8 cellular contexts compared by ENCODE assay signal in the genomic region with DNA sequence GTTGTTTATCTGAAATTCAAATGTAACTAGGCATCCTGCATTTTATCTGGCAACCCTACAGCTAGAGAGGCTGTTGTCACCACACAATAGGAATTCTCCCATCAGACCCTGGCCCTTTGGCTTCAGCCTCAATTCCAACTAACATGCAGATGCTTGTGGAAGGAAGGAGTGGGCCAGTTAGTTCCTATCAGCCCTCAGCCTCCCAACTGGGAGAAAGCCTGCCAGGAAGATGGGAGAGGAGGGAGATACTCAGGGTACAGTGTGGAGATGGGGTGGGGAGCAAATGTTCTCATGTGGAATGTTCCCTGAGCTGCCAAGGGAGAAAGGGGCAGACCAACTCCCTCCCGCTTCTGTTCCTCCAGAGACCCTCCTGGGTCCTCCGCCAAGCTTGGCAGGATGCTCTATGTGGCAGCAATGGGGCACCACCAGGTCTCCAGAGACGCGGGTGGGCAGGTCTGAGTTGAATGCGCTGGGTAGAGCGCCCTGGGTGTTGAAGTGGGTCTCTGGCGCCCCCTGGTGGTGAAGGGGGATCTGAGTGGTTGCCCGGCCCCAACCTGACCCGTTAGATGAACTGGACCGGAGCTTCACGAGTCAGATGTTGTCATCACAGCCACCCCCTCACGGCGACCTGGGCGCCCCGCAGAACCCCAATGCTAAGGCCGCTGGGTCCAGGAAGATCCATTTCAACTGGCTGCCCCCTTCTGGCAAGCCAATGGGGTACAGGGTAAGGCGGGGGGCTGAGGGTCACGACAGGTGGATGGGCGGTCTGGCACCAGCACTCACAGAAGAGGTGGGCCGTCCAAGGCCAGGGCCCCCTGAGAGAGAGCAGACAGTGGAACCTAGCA. TPM values are rescaled to one million over a fixed set of nuclear protein-coding genes. Genes with fewer than 3 reads are reported as not detected.
A peak's percentile ranks its signal among the peaks of the same experiment; 100 is the strongest.
DNase-seq lines count a peak whose midpoint lies in the region; ATAC-seq, FAIRE-seq and TF ChIP-seq lines count a peak whose summit lies in the region.

No MANE protein-coding gene starts in this region.

- dilution Hi-C loops in keratinocyte (cut with MboI; ENCODE audit: extremely low pct_ligation_motif_present, low sequenced_read_pairs) = no loop called here

- no peak overlapping the region for H3K9ac ChIP-seq in keratinocyte (ENCODE audit: control insufficient read depth, extremely low read depth, insufficient read depth, low read length)

- H3K9me3 Mint-ChIP-seq in GM23338 (no peaks in the 10 kb centered on the region), WTC11 (no peaks in the 10 kb centered on the region)

- no peaks in the 10 kb centered on the region for H3K9me1 ChIP-seq in keratinocyte (ENCODE audit: control insufficient read depth, extremely low read depth, insufficient read depth, low read length)

- H3K4me3 Mint-ChIP-seq in GM23338 = peak overlapping the region; percentile 19; the same call in 1 of the 3 replicates
- no peak overlapping the region for H3K4me3 Mint-ChIP-seq in WTC11

- H3K27ac Mint-ChIP-seq in GM23338 (no peak overlapping the region), WTC11 (no peak overlapping the region)

- peaks cover 3% of the 10 kb centered on the region for H3K4me1 Mint-ChIP-seq in GM23338
- H3K4me1 Mint-ChIP-seq in WTC11 = peaks cover 4% of the 10 kb centered on the region

- intact Hi-C loops in breast epithelium (cut with DNase I; ENCODE audit: low total_unique reads) = loop anchor here (2.0 to 5.0 kb wide), 2 partner anchors 71 to 112 kb away; no protein-coding TSS in a partner anchor

- ATAC-seq in GM23338 (peak; percentile 67), WTC11 (peak; percentile 67), GM18519 (IDR thresholded peaks at IDR 0.05; ENCODE audit: low FRiP score, unreplicated experiment) (no peak)

- H3K36me3 Mint-ChIP-seq in GM23338 (ENCODE audit: low read depth) = no peaks in the 10 kb centered on the region
- H3K36me3 Mint-ChIP-seq in WTC11 = no peaks in the 10 kb centered on the region

- TF ChIP-seq CTCF in AG10803 (conservative IDR thresholded peaks at IDR 0.05; ENCODE audit: low read length) = peak; percentile 80
- TF ChIP-seq CTCF in GM23338 (conservative IDR thresholded peaks at IDR 0.05; ENCODE audit: low read depth in 2 of 2) = peak; percentile 82 to 93
- peak; percentile 98 for TF ChIP-seq CTCF in WTC11 (IDR thresholded peaks at IDR 0.05)
- peak; percentile 79 to 94 (median 91) for TF ChIP-seq CTCF in breast epithelium (IDR thresholded peaks at IDR 0.05)
- TF ChIP-seq CTCF in keratinocyte (optimal IDR thresholded peaks at IDR 0.05 in 1 of 3, IDR thresholded peaks at IDR 0.05 in 1 of 3, conservative IDR thresholded peaks at IDR 0.05 in 1 of 3; ENCODE audit: extremely low read depth in 1 of 3, insufficient read depth in 2 of 3, low read length in 3 of 3) = peak; percentile 64 to 84 (median 69)

- H2AFZ ChIP-seq in GM23338 (no peak overlapping the region), keratinocyte (ENCODE audit: control insufficient read depth, low read length) (no peak overlapping the region)

- no peaks in the 10 kb centered on the region for H3K4me1 ChIP-seq in GM23338 (ENCODE audit: insufficient read depth)
- peaks cover 0 to 5% of the 10 kb centered on the region in 2 donors for H3K4me1 ChIP-seq in breast epithelium
- H3K4me1 ChIP-seq in keratinocyte (ENCODE audit: control insufficient read depth, extremely low read depth, insufficient read depth, low read length) = no peaks in the 10 kb centered on the region

- H3K27me3 ChIP-seq in GM23338 (ENCODE audit: insufficient read depth) (no peaks in the 10 kb centered on the region), breast epithelium (no peaks in the 10 kb centered on the region), keratinocyte (ENCODE audit: control insufficient read depth, extremely low read depth, insufficient read depth, low read length) (no peaks in the 10 kb centered on the region)

- TF ChIP-seq POLR2A in breast epithelium (IDR thresholded peaks at IDR 0.05) = no peak

- no peaks in the 10 kb centered on the region for H3K9me2 ChIP-seq in GM23338 (ENCODE audit: insufficient read depth)

- peak; percentile 61 for DNase-seq in AG10803 (ENCODE audit: low read depth)
- DNase-seq in GM23338 (ENCODE audit: low spot score) = peak; percentile 94
- DNase-seq in NCI-H226 = peak; percentile 33
- peak; percentile 91 for DNase-seq in WTC11 (ENCODE audit: low spot score)
- peak; percentile 71 to 91 for DNase-seq in breast epithelium (ENCODE audit: low spot score in 2 of 2)
- DNase-seq in keratinocyte (ENCODE audit: low read depth, low spot score) = no peak
- DNase-seq in stimulated activated CD4-positive, alpha-beta T cell treated with anti-CD3 and anti-CD28 coated beads, Interleukin-15, amount 100 ng/mL, for 24 hours = peak; percentile 93

- H3K79me2 ChIP-seq in GM23338 (replicated peaks; ENCODE audit: insufficient read depth) (no peaks in the 10 kb centered on the region), keratinocyte (ENCODE audit: control insufficient read depth, insufficient read depth, low read length) (peaks cover 23% of the 10 kb centered on the region)

- H3K9me3 ChIP-seq in breast epithelium = no peaks in the 10 kb centered on the region
- no peaks in the 10 kb centered on the region for H3K9me3 ChIP-seq in keratinocyte (ENCODE audit: control insufficient read depth, low read depth, low read length)

- CTCF ChIA-PET in WTC11 (lab: Charles Lee) = interaction anchor here (0.6 to 9.4 kb wide), 52 partner anchors 9 to 544 kb away, joined by 3 to 318 read pairs (median 4); partner anchors contain the start of genes GALK1, ITGB4, MIF4GD and NUP85

- H3K36me3 ChIP-seq in GM23338 (ENCODE audit: insufficient read depth) (no peaks in the 10 kb centered on the region), breast epithelium (no peaks in the 10 kb centered on the region), keratinocyte (ENCODE audit: control insufficient read depth in 2 of 2, extremely low read depth in 1 of 2, insufficient read depth in 2 of 2, low read length in 2 of 2) (peaks cover 50 to 77% of the 10 kb centered on the region in 2 experiments)

- no peak for FAIRE-seq in keratinocyte (lab: Jason Lieb, UNC)

- H3K27me3 Mint-ChIP-seq in GM23338 (ENCODE audit: insufficient read depth, low read depth, poor library complexity) (peaks cover 19% of the 10 kb centered on the region), WTC11 (ENCODE audit: low read depth) (peaks cover 7% of the 10 kb centered on the region)

- H3K27ac ChIP-seq in GM23338 (ENCODE audit: low read depth) (no peak overlapping the region), breast epithelium (peak overlapping the region; percentile 6 to 45), keratinocyte (ENCODE audit: control insufficient read depth, insufficient read depth, low read length) (no peak overlapping the region)

- POLR2A ChIA-PET in WTC11 (lab: Charles Lee) = interaction anchor here (1.0 kb wide), 1 partner anchor 12 kb away, joined by 3 read pairs; no protein-coding TSS in a partner anchor

- 0 out of 2 replicates have a peak overlapping the region, but pooled peaks have one; percentile 48 for H3K4me2 ChIP-seq in GM23338
- H3K4me2 ChIP-seq in keratinocyte (ENCODE audit: control insufficient read depth, extremely low read depth, insufficient read depth, low read depth, low read length) = no peak overlapping the region

- H4K20me1 ChIP-seq in GM23338 (replicated peaks; ENCODE audit: insufficient read depth) (no peaks in the 10 kb centered on the region), keratinocyte (ENCODE audit: control insufficient read depth, extremely low read depth, insufficient read depth, low read length) (peaks cover 77% of the 10 kb centered on the region)

- peak overlapping the region; percentile 31; the same call in 1 of the 2 replicates for H3K4me3 ChIP-seq in AG10803 (ENCODE audit: low read length)
- no peak overlapping the region for H3K4me3 ChIP-seq in GM23338
- peak overlapping the region in 1 of 3 donors; percentile 12 for H3K4me3 ChIP-seq in breast epithelium
- H3K4me3 ChIP-seq in keratinocyte (ENCODE audit: control insufficient read depth in 2 of 3, extremely low read depth in 1 of 3, insufficient read depth in 2 of 3, low read depth in 1 of 3, low read length in 3 of 3) = no peak overlapping the region

- peaks cover 7% of the 10 kb centered on the region; the same call in 1 of the 2 replicates for H3F3A ChIP-seq in GM23338 (replicated peaks; ENCODE audit: low read depth)

RNA-seq across cellular contexts. Expression of gene GALK1, which starts 15.2 kb away (rescaled TPM):
- total RNA-seq in GM23338 (2014; rRNA removed; shearing (Covaris generic)) = 30.5 TPM in 2 replicates
- polyA plus RNA-seq in GM23338 (2016; fragmentation: Nextera tagmentation; extraction: Ambion mirVana) (31.7 and 34.7 TPM in 2 replicates), keratinocyte (1.1 to 5.2 TPM (median 1.3 TPM) in 3 replicates)
- total RNA-seq in WTC11 (2021) (42.2 to 49.9 TPM (median 49.4 TPM) in 3 replicates), breast epithelium (10 to 100 TPM; 21.9 to 32.1 (median 24.9) TPM)
- polyA plus RNA-seq in keratinocyte (2011; ENCODE audit: low read depth) = 1.7 TPM
- polyA plus RNA-seq in keratinocyte (2011; cell fraction: cytosol; rRNA removed) = 0.78 and 2.1 TPM in 2 replicates
- 1.9 and 2.7 TPM in 2 replicates for polyA plus RNA-seq in keratinocyte (2011; cell fraction: nucleus; rRNA removed)
- polyA plus RNA-seq in keratinocyte (2012; ENCODE audit: low replicate concordance) = 3.2 and 6.6 TPM in 2 replicates
- polyA minus RNA-seq in keratinocyte = 1.9 to 4.6 TPM (median 3.0 TPM) in 3 replicates
- 16.7 TPM for polyA minus RNA-seq in keratinocyte (2011; cell fraction: cytosol; rRNA and poly(A)+ RNA removed)
- polyA minus RNA-seq in keratinocyte (2011; cell fraction: nucleus; rRNA and poly(A)+ RNA removed) = 3.6 and 4.4 TPM in 2 replicates

RNA-seq across cellular contexts. Expression of gene ITGB4, which starts 28.5 kb away (rescaled TPM):
- total RNA-seq in GM23338 (2014; rRNA removed; shearing (Covaris generic)) = 9.7 and 10.3 TPM in 2 replicates
- polyA plus RNA-seq in GM23338 (2016; fragmentation: Nextera tagmentation; extraction: Ambion mirVana) (4.2 and 6.1 TPM in 2 replicates), keratinocyte (761 to 1,084 TPM (median 1,039 TPM) in 3 replicates)
- total RNA-seq in WTC11 (2021) (9.5 to 11.2 TPM (median 10.6 TPM) in 3 replicates), breast epithelium (100 to 1,000 TPM in 1 of 3 donors, 10 to 100 TPM in 1, 1 to 10 TPM in 1; 9.8 to 125 (median 67.2) TPM)
- 357 TPM for polyA plus RNA-seq in keratinocyte (2011; ENCODE audit: low read depth)
- 399 and 802 TPM in 2 replicates for polyA plus RNA-seq in keratinocyte (2011; cell fraction: cytosol; rRNA removed)
- 3,183 and 4,055 TPM in 2 replicates for polyA plus RNA-seq in keratinocyte (2011; cell fraction: nucleus; rRNA removed)
- polyA plus RNA-seq in keratinocyte (2012; ENCODE audit: low replicate concordance) = 790 and 2,344 TPM in 2 replicates
- polyA minus RNA-seq in keratinocyte = 1,878 to 7,870 TPM (median 1,919 TPM) in 3 replicates
- polyA minus RNA-seq in keratinocyte (2011; cell fraction: cytosol; rRNA and poly(A)+ RNA removed) = 2,383 TPM
- polyA minus RNA-seq in keratinocyte (2011; cell fraction: nucleus; rRNA and poly(A)+ RNA removed) = 4,240 and 4,449 TPM in 2 replicates

RNA-seq across cellular contexts. Expression of gene UNK, which starts 34.8 kb away (rescaled TPM):
- total RNA-seq in GM23338 (2014; rRNA removed; shearing (Covaris generic)) = 65.2 and 67.0 TPM in 2 replicates
- polyA plus RNA-seq in GM23338 (2016; fragmentation: Nextera tagmentation; extraction: Ambion mirVana) (16.6 and 21.8 TPM in 2 replicates), keratinocyte (10.4 to 13.0 TPM (median 10.9 TPM) in 3 replicates)
- total RNA-seq in WTC11 (2021) (35.0 to 37.8 TPM (median 35.4 TPM) in 3 replicates), breast epithelium (10 to 100 TPM; 18.7 to 43.3 (median 28.5) TPM)
- 5.4 TPM for polyA plus RNA-seq in keratinocyte (2011; ENCODE audit: low read depth)
- polyA plus RNA-seq in keratinocyte (2011; cell fraction: cytosol; rRNA removed) = 8.0 and 11.7 TPM in 2 replicates
- polyA plus RNA-seq in keratinocyte (2011; cell fraction: nucleus; rRNA removed) = 13.5 and 17.6 TPM in 2 replicates
- 8.5 and 9.9 TPM in 2 replicates for polyA plus RNA-seq in keratinocyte (2012; ENCODE audit: low replicate concordance)
- 7.9 to 13.9 TPM (median 8.5 TPM) in 3 replicates for polyA minus RNA-seq in keratinocyte
- 7.9 TPM for polyA minus RNA-seq in keratinocyte (2011; cell fraction: cytosol; rRNA and poly(A)+ RNA removed)
- 8.9 and 16.8 TPM in 2 replicates for polyA minus RNA-seq in keratinocyte (2011; cell fraction: nucleus; rRNA and poly(A)+ RNA removed)

Comparison
In these comparisons a context has a peak if more than half of its experiments do, and no peak if none do; other contexts are left out.
1. H3K27ac ChIP-seq: peak in breast epithelium (2 of 2); none in GM23338 (single experiment) and keratinocyte (single experiment).
2. Peak in every context shown above with its lines, with median percentiles within 50 percentile points of each other: CTCF ChIP-seq.